ENCODE assay signal across 1 cellular context in the genomic region with DNA sequence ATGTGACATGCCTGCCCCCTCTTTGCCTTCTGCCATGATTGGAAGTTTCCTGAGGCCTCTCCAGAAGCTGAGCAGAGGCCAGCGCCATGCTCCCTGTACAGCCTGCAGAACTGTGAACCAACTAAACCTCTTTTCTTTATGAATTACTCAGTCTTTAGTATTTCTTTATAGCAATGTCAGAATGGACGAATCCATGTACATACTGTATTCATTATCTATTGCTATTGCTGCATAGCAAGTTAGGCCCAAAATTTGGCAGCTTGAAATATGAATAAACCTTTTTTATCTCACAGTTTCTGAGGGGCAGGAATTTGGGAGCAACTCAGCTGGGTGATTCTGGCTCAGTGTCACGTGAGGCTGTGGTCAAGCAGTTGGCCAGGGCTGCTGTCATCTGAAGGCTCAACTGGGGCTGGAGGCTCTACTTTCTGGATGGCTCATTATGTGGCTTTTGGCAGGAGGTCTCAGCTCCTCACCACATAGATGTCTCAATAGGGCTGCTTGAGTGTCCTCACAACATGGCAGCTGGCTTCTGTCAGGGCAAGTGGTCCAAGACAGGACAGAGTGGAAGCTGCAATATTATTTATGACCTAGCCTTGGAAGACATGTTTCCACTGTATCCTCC.
TF ChIP-seq lines count a peak whose summit lies in the region.

No MANE protein-coding gene starts in this region.

TF ChIP-seq in K562, 482 proteins besides CTCF, POLR2A, EP300 and RAD21:
- TF ChIP-seq DPF2 (IDR thresholded peaks at IDR 0.05) (no peak), TRIM28 (IDR thresholded peaks at IDR 0.05) (0 out of 2 replicates have a peak, but pooled peaks have one; percentile 43), ZC3H8 (IDR thresholded peaks at IDR 0.05) (no peak), ZNF316 (IDR thresholded peaks at IDR 0.05) (peak; percentile 33; the same call in 1 of the 2 replicates), FUS (optimal IDR thresholded peaks at IDR 0.05; ENCODE audit: low read depth, low read length) (no peak), ZNF224 (CRISPR knock-in tag; IDR thresholded peaks at IDR 0.05) (no peak), MIER1 (IDR thresholded peaks at IDR 0.05; ENCODE audit: low read depth) (no peak), ATF1 (CRISPR knock-in tag; IDR thresholded peaks at IDR 0.05) (no peak), ATF1 (tag; IDR thresholded peaks at IDR 0.05) (no peak), RHOXF2B (CRISPR knock-in tag; conservative IDR thresholded peaks at IDR 0.05) (no peak), ZNF133 (CRISPR knock-in tag; IDR thresholded peaks at IDR 0.05) (no peak), MCM2 (IDR thresholded peaks at IDR 0.05; ENCODE audit: low read depth) (no peak), ZFP36 (IDR thresholded peaks at IDR 0.05; ENCODE audit: low read depth, low read length, partially characterized antibody) (peak; percentile 33), TARDBP (IDR thresholded peaks at IDR 0.05) (no peak), BHLHE40 (IDR thresholded peaks at IDR 0.05; ENCODE audit: low read length) (no peak), HOXB6 (CRISPR knock-in tag; IDR thresholded peaks at IDR 0.05; ENCODE audit: borderline replicate concordance) (no peak), RAD51 (IDR thresholded peaks at IDR 0.05; ENCODE audit: borderline replicate concordance, low read depth) (no peak), YBX1 (IDR thresholded peaks at IDR 0.05) (no peak), RUNX1 (IDR thresholded peaks at IDR 0.05; ENCODE audit: low read depth) (no peak), STAG1 (CRISPR knock-in tag; IDR thresholded peaks at IDR 0.05; ENCODE audit: borderline replicate concordance) (no peak), ZNF384 (IDR thresholded peaks at IDR 0.05; ENCODE audit: low read depth, low read length) (no peak), IRF2 (CRISPR knock-in tag; IDR thresholded peaks at IDR 0.05) (no peak), ZNF766 (CRISPR knock-in tag; conservative IDR thresholded peaks at IDR 0.05) (0 out of 2 replicates have a peak, but pooled peaks have one; percentile 51), ZNF134 (CRISPR knock-in tag; conservative IDR thresholded peaks at IDR 0.05) (no peak), ZNF121 (CRISPR knock-in tag; conservative IDR thresholded peaks at IDR 0.05) (no peak), SMAD1 (IDR thresholded peaks at IDR 0.05; ENCODE audit: low read depth, low read length, partially characterized antibody) (no peak), TRIM24 (IDR thresholded peaks at IDR 0.05) (peak; percentile 9 to 44; a peak in 1 of 4 replicates), CEBPB (tag; IDR thresholded peaks at IDR 0.05) (no peak), ZNF175 (CRISPR knock-in tag; IDR thresholded peaks at IDR 0.05; ENCODE audit: low read depth) (peak; percentile 92), SRSF3 (IDR thresholded peaks at IDR 0.05; ENCODE audit: insufficient read depth, low read length) (no peak), CREB1 (IDR thresholded peaks at IDR 0.05) (no peak), CREB1 (CRISPR knock-in tag; IDR thresholded peaks at IDR 0.05) (no peak), IFI16 (CRISPR knock-in tag; IDR thresholded peaks at IDR 0.05) (no peak), MEF2D (tag; conservative IDR thresholded peaks at IDR 0.05; ENCODE audit: low read depth) (no peak), YY1 (IDR thresholded peaks at IDR 0.05; ENCODE audit: borderline replicate concordance in 1 of 3, control insufficient read depth in 1 of 3, extremely low read depth in 1 of 3, insufficient read depth in 3 of 3, insufficient read length in 1 of 3, insufficient replicate concordance in 2 of 3, low read depth in 1 of 3, low read length in 2 of 3) (peak in 1 of 3 experiments; percentile 22), CBX3 (IDR thresholded peaks at IDR 0.05; ENCODE audit: borderline replicate concordance in 1 of 2, low read length in 2 of 2) (peak in 1 of 2 experiments; percentile 90; a peak in 2 of 3 replicates)
- TF ChIP-seq, protein P1, sequence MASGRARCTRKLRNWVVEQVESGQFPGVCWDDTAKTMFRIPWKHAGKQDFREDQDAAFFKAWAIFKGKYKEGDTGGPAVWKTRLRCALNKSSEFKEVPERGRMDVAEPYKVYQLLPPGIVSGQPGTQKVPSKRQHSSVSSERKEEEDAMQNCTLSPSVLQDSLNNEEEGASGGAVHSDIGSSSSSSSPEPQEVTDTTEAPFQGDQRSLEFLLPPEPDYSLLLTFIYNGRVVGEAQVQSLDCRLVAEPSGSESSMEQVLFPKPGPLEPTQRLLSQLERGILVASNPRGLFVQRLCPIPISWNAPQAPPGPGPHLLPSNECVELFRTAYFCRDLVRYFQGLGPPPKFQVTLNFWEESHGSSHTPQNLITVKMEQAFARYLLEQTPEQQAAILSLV (tag; IDR thresholded peaks at IDR 0.05), result no peak
- TF ChIP-seq, protein P2, sequence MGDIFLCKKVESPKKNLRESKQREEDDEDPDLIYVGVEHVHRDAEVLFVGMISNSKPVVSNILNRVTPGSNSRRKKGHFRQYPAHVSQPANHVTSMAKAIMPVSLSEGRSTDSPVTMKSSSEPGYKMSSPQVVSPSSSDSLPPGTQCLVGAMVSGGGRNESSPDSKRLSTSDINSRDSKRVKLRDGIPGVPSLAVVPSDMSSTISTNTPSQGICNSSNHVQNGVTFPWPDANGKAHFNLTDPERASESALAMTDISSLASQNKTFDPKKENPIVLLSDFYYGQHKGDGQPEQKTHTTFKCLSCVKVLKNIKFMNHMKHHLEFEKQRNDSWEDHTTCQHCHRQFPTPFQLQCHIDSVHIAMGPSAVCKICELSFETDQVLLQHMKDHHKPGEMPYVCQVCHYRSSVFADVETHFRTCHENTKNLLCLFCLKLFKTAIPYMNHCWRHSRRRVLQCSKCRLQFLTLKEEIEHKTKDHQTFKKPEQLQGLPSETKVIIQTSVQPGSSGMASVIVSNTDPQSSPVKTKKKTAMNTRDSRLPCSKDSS (IDR thresholded peaks at IDR 0.05; ENCODE audit: low read depth, partially characterized antibody), result peak; percentile 48
- TF ChIP-seq, protein P3, sequence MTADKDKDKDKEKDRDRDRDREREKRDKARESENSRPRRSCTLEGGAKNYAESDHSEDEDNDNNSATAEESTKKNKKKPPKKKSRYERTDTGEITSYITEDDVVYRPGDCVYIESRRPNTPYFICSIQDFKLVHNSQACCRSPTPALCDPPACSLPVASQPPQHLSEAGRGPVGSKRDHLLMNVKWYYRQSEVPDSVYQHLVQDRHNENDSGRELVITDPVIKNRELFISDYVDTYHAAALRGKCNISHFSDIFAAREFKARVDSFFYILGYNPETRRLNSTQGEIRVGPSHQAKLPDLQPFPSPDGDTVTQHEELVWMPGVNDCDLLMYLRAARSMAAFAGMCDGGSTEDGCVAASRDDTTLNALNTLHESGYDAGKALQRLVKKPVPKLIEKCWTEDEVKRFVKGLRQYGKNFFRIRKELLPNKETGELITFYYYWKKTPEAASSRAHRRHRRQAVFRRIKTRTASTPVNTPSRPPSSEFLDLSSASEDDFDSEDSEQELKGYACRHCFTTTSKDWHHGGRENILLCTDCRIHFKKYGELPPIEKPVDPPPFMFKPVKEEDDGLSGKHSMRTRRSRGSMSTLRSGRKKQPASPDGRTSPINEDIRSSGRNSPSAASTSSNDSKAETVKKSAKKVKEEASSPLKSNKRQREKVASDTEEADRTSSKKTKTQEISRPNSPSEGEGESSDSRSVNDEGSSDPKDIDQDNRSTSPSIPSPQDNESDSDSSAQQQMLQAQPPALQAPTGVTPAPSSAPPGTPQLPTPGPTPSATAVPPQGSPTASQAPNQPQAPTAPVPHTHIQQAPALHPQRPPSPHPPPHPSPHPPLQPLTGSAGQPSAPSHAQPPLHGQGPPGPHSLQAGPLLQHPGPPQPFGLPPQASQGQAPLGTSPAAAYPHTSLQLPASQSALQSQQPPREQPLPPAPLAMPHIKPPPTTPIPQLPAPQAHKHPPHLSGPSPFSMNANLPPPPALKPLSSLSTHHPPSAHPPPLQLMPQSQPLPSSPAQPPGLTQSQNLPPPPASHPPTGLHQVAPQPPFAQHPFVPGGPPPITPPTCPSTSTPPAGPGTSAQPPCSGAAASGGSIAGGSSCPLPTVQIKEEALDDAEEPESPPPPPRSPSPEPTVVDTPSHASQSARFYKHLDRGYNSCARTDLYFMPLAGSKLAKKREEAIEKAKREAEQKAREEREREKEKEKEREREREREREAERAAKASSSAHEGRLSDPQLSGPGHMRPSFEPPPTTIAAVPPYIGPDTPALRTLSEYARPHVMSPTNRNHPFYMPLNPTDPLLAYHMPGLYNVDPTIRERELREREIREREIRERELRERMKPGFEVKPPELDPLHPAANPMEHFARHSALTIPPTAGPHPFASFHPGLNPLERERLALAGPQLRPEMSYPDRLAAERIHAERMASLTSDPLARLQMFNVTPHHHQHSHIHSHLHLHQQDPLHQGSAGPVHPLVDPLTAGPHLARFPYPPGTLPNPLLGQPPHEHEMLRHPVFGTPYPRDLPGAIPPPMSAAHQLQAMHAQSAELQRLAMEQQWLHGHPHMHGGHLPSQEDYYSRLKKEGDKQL (CRISPR knock-in tag; IDR thresholded peaks at IDR 0.05; ENCODE audit: borderline replicate concordance), result no peak
- TF ChIP-seq, protein P4, sequence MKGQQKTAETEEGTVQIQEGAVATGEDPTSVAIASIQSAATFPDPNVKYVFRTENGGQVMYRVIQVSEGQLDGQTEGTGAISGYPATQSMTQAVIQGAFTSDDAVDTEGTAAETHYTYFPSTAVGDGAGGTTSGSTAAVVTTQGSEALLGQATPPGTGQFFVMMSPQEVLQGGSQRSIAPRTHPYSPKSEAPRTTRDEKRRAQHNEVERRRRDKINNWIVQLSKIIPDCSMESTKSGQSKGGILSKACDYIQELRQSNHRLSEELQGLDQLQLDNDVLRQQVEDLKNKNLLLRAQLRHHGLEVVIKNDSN (CRISPR knock-in tag; IDR thresholded peaks at IDR 0.05), result peak; percentile 73
- TF ChIP-seq, protein P5, sequence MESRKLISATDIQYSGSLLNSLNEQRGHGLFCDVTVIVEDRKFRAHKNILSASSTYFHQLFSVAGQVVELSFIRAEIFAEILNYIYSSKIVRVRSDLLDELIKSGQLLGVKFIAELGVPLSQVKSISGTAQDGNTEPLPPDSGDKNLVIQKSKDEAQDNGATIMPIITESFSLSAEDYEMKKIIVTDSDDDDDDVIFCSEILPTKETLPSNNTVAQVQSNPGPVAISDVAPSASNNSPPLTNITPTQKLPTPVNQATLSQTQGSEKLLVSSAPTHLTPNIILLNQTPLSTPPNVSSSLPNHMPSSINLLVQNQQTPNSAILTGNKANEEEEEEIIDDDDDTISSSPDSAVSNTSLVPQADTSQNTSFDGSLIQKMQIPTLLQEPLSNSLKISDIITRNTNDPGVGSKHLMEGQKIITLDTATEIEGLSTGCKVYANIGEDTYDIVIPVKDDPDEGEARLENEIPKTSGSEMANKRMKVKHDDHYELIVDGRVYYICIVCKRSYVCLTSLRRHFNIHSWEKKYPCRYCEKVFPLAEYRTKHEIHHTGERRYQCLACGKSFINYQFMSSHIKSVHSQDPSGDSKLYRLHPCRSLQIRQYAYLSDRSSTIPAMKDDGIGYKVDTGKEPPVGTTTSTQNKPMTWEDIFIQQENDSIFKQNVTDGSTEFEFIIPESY (CRISPR knock-in tag; IDR thresholded peaks at IDR 0.05), result peak; percentile 22; the same call in 1 of the 2 replicates
- TF ChIP-seq, protein P6, sequence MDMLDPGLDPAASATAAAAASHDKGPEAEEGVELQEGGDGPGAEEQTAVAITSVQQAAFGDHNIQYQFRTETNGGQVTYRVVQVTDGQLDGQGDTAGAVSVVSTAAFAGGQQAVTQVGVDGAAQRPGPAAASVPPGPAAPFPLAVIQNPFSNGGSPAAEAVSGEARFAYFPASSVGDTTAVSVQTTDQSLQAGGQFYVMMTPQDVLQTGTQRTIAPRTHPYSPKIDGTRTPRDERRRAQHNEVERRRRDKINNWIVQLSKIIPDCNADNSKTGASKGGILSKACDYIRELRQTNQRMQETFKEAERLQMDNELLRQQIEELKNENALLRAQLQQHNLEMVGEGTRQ (CRISPR knock-in tag; IDR thresholded peaks at IDR 0.05), result peak; percentile 37; the same call in 1 of the 2 replicates
- TF ChIP-seq, protein P7, sequence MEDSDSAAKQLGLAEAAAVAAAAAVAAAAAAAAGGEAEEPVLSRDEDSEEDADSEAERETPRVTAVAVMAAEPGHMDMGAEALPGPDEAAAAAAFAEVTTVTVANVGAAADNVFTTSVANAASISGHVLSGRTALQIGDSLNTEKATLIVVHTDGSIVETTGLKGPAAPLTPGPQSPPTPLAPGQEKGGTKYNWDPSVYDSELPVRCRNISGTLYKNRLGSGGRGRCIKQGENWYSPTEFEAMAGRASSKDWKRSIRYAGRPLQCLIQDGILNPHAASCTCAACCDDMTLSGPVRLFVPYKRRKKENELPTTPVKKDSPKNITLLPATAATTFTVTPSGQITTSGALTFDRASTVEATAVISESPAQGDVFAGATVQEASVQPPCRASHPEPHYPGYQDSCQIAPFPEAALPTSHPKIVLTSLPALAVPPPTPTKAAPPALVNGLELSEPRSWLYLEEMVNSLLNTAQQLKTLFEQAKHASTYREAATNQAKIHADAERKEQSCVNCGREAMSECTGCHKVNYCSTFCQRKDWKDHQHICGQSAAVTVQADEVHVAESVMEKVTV (CRISPR knock-in tag; IDR thresholded peaks at IDR 0.05), result no peak
